Comparison of ENCODE assay signal across 20 cellular contexts in the genomic region with DNA sequence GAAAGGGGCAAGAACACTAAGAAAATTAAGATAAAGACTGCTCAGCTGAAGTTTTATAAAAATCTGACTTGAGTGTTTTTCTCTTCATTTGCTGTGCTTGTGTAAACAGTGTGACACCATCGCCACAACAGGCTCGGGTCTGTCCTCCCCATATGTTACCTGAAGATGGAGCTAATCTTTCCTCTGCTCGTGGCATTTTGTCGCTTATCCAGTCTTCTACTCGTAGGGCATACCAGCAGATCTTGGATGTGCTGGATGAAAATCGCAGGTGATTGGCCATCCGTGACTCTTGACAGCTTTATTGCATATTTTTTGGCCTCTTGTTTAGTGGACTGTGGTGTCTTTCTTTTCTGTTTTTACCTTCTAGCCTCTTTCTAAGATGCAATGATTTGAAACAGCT. TPM values are rescaled to one million over a fixed set of nuclear protein-coding genes. Genes with fewer than 3 reads are reported as not detected.
DNase-seq lines count a peak whose midpoint lies in the region; ATAC-seq, FAIRE-seq and TF ChIP-seq lines count a peak whose summit lies in the region.
"Had no signal": no experiment of that assay in that cellular context is flagged by ENCODE, and none has a peak within 500 bp of the region (broad histone marks: within the 10 kb centered on the region; RNA-seq: fewer than 3 reads in every experiment).

No MANE protein-coding gene starts in this region.

- POLR2A ChIA-PET in HepG2 (lab: Yijun Ruan, JAX), result interaction anchor here (0.6 to 2.0 kb wide), 2 partner anchors 8 to 19 kb away, joined by 3 to 11 read pairs; no protein-coding TSS in a partner anchor
- POLR2A ChIA-PET in PC-3 (lab: Charles Lee; ENCODE audit: unreplicated experiment), result interaction anchor here (0.6 kb wide), 2 partner anchors 81 to 206 kb away, joined by 8 to 12 read pairs; no protein-coding TSS in a partner anchor
- POLR2A ChIA-PET in naive thymus-derived CD4-positive, alpha-beta T cell (lab: Charles Lee), result no interaction called here

- TF ChIP-seq RAD21 in HepG2 (CRISPR knock-in tag; IDR thresholded peaks at IDR 0.05), result no peak

- peak; percentile 50; the same call in 2 of the 3 replicates for ATAC-seq in HepG2
- no peak for ATAC-seq in right lobe of liver
- ATAC-seq in PC-3, result no peak
- ATAC-seq in naive thymus-derived CD4-positive, alpha-beta T cell, result no peak

- peaks cover 8 to 51% of the 10 kb centered on the region in 2 experiments for H3K36me3 ChIP-seq in HepG2 (replicated peaks in 1 of 2; ENCODE audit: control insufficient read depth in 1 of 2, insufficient read depth in 2 of 2, low read length in 2 of 2)
- H3K36me3 ChIP-seq in right lobe of liver, result peaks cover 0 to 3% (median under 1%) of the 10 kb centered on the region in 4 donors
- H3K36me3 ChIP-seq in PC-3 (ENCODE audit: low read depth, low read length), result peaks cover 14% of the 10 kb centered on the region; the same call in 1 of the 2 replicates
- peaks cover 0 to 3% of the 10 kb centered on the region in 2 donors for H3K36me3 ChIP-seq in thyroid gland
- H3K36me3 ChIP-seq in naive thymus-derived CD4-positive, alpha-beta T cell (ENCODE audit: control insufficient read depth in 2 of 3, insufficient read depth in 3 of 3, low read length in 3 of 3), result peaks cover 4 to 6% (median 6%) of the 10 kb centered on the region in 3 experiments

- TF ChIP-seq EP300 in HepG2 (IDR thresholded peaks at IDR 0.05; ENCODE audit: low read depth in 2 of 2, low read length in 2 of 2) (no peak), HepG2 (CRISPR knock-in tag; IDR thresholded peaks at IDR 0.05; ENCODE audit: borderline replicate concordance) (no peak)

- intact Hi-C loops in HepG2 (cut with micrococcal nuclease; ENCODE audit: unreplicated experiment), result loop anchor here (10.0 kb wide), 1 partner anchor 128 kb away; a partner anchor contains a TSS
- intact Hi-C loops in right lobe of liver (cut with DNase I), result no loop called here
- intact Hi-C loops in PC-3 (cut with micrococcal nuclease), result no loop called here
- intact Hi-C loops in thyroid gland (cut with DNase I), result no loop called here
- intact Hi-C loops in naive thymus-derived CD4-positive, alpha-beta T cell (cut with micrococcal nuclease), result no loop called here

- H2AFZ ChIP-seq in HepG2 (ENCODE audit: low read length) (no peak overlapping the region), PC-3 (ENCODE audit: low read length) (no peak overlapping the region)

- H3K4me1 Mint-ChIP-seq in naive thymus-derived CD4-positive, alpha-beta T cell, result peaks cover 0 to 5% (median 0%) of the 10 kb centered on the region in 7 donors

- WGBS in HepG2 (ENCODE audit: low lambda C conversion rate), result 92% methylated on average over 7 of the region's 7 CpGs
- WGBS in right lobe of liver (ENCODE audit: insufficient coverage, low coverage, low lambda C conversion rate, missing lambda C conversion rate), result 92% methylated on average over 7 of the region's 7 CpGs
- 38 to 39% methylated on average over 7 of the region's 7 CpGs for WGBS in thyroid gland, 2 donors

- TF ChIP-seq POLR2A in HepG2 (IDR thresholded peaks at IDR 0.05; ENCODE audit: insufficient read depth in 1 of 2, low read depth in 2 of 2, low read length in 2 of 2) (no peak), right lobe of liver (IDR thresholded peaks at IDR 0.05) (no peak), thyroid gland (IDR thresholded peaks at IDR 0.05) (no peak)

- H3K79me2 ChIP-seq in HepG2 (ENCODE audit: insufficient read depth, low read length), result no peaks in the 10 kb centered on the region
- H3K79me2 ChIP-seq in PC-3 (ENCODE audit: low read length), result no peaks in the 10 kb centered on the region

- no peak for DNase-seq in HepG2 (ENCODE audit: low spot score)
- DNase-seq in right lobe of liver, result no peak
- DNase-seq in PC-3, result peak; percentile 15
- DNase-seq in iPS-NIHi11 (ENCODE audit: low spot score), result peak; percentile 7
- DNase-seq in thyroid gland, result peak; percentile 59 to 72
- no peak for DNase-seq in naive thymus-derived CD4-positive, alpha-beta T cell
- DNase-seq in NAMALWA (ENCODE audit: low spot score), result no peak
- no peak for DNase-seq in substantia nigra (lab: John Stamatoyannopoulos, UW)
- DNase-seq: AML-193, DND-41, GF-D8, NCI-H1092 treated with DMSO at 0.1 percent for 48 hours, NCI-H1694, NCI-H446, NCI-H748 treated with DMSO at 0.1 percent for 48 hours, Peyer's patch, Right ventricle myocardium superior had no signal

- H3K27me3 Mint-ChIP-seq in naive thymus-derived CD4-positive, alpha-beta T cell, result no peaks in the 10 kb centered on the region

- H4K20me1 ChIP-seq in HepG2 (ENCODE audit: insufficient read depth, low read length), result no peaks in the 10 kb centered on the region
- no peaks in the 10 kb centered on the region for H4K20me1 ChIP-seq in PC-3 (ENCODE audit: low read length)

- BruUV-seq in HepG2 (replicated peaks; lab: Mats Ljungman, UMichigan), result no TSS peak
- no TSS peak for BruUV-seq in PC-3 (replicated peaks; lab: Mats Ljungman, UMichigan)

- no peak overlapping the region for H3K4me3 Mint-ChIP-seq in naive thymus-derived CD4-positive, alpha-beta T cell

- H3K9me3 ChIP-seq in HepG2 (ENCODE audit: low read length) (no peaks in the 10 kb centered on the region), right lobe of liver (no peaks in the 10 kb centered on the region), PC-3 (ENCODE audit: low read length) (no peaks in the 10 kb centered on the region), thyroid gland (no peaks in the 10 kb centered on the region)
- H3K9me3 ChIP-seq in naive thymus-derived CD4-positive, alpha-beta T cell (ENCODE audit: control insufficient read depth in 2 of 3, low read length in 3 of 3), result no peaks in the 10 kb centered on the region
- H3K9me3 ChIP-seq: Caco-2, Peyer's patch had no signal

- CTCF ChIA-PET in HepG2 (lab: Yijun Ruan, JAX; ENCODE audit: low intra/inter-chr PET ratio, low total read pairs) (no interaction called here), PC-3 (lab: Charles Lee) (no interaction called here)
- CTCF ChIA-PET in naive thymus-derived CD4-positive, alpha-beta T cell (lab: Charles Lee), result interaction anchor here (1.1 kb wide), 1 partner anchor 8 kb away, joined by 3 read pairs; no protein-coding TSS in a partner anchor

- H3K27me3 ChIP-seq in HepG2 (ENCODE audit: control insufficient read depth in 1 of 2, insufficient read depth in 2 of 2, low read length in 2 of 2), result no peaks in the 10 kb centered on the region
- no peaks in the 10 kb centered on the region for H3K27me3 ChIP-seq in right lobe of liver
- no peaks in the 10 kb centered on the region for H3K27me3 ChIP-seq in PC-3 (ENCODE audit: low read length)
- no peaks in the 10 kb centered on the region for H3K27me3 ChIP-seq in thyroid gland
- H3K27me3 ChIP-seq in naive thymus-derived CD4-positive, alpha-beta T cell (ENCODE audit: control insufficient read depth in 2 of 2, insufficient read depth in 2 of 2, low read length in 2 of 2), result no peaks in the 10 kb centered on the region
- H3K27me3 ChIP-seq: Peyer's patch had no signal

- H3K9me2 ChIP-seq in PC-3 (replicated peaks; ENCODE audit: low read length), result no peaks in the 10 kb centered on the region

- H3K4me3 ChIP-seq in HepG2 (replicated peaks in 1 of 3; ENCODE audit: insufficient read depth in 1 of 3, low read depth in 2 of 3, low read length in 3 of 3) (no peak overlapping the region), right lobe of liver (no peak overlapping the region), PC-3 (ENCODE audit: low read length) (no peak overlapping the region), thyroid gland (replicated peaks in 1 of 3) (no peak overlapping the region)
- no peak overlapping the region for H3K4me3 ChIP-seq in naive thymus-derived CD4-positive, alpha-beta T cell (ENCODE audit: low read length)
- H3K4me3 ChIP-seq: Peyer's patch had no signal

- H3K4me2 ChIP-seq in HepG2 (ENCODE audit: low read depth, low read length) (no peak overlapping the region), PC-3 (ENCODE audit: low read length) (no peak overlapping the region)

- in situ Hi-C loops in HepG2 (cut with HindIII; ENCODE audit: extremely low pct_ligation_motif_present, low pct_unique_long_range_greater_than_20kb), result no loop called here

- H3F3A ChIP-seq in PC-3 (ENCODE audit: low read length, unreplicated experiment), result no peaks in the 10 kb centered on the region

- H3K4me1 ChIP-seq in HepG2 (ENCODE audit: insufficient read depth, low read length), result no peaks in the 10 kb centered on the region
- no peaks in the 10 kb centered on the region for H3K4me1 ChIP-seq in right lobe of liver
- H3K4me1 ChIP-seq in PC-3 (ENCODE audit: insufficient read depth, low read length), result peaks cover 15% of the 10 kb centered on the region
- peaks cover 4 to 5% of the 10 kb centered on the region in 2 donors for H3K4me1 ChIP-seq in thyroid gland
- H3K4me1 ChIP-seq in naive thymus-derived CD4-positive, alpha-beta T cell (ENCODE audit: control insufficient read depth in 2 of 2, insufficient read depth in 2 of 2, low read length in 2 of 2), result no peaks in the 10 kb centered on the region
- H3K4me1 ChIP-seq: Caco-2, Peyer's patch had no signal

- H3K9ac ChIP-seq in HepG2 (ENCODE audit: insufficient read depth, low read depth, low read length), result no peak overlapping the region
- H3K9ac ChIP-seq in PC-3 (ENCODE audit: low read length), result no peak overlapping the region

- peak overlapping the region in 1 of 9 donors; percentile 25 for H3K27ac Mint-ChIP-seq in naive thymus-derived CD4-positive, alpha-beta T cell

- FAIRE-seq in HepG2 (lab: Jason Lieb, UNC), result no peak

- H3K27ac ChIP-seq in HepG2 (ENCODE audit: extremely low read length, insufficient read depth, low read length) (no peak overlapping the region), right lobe of liver (no peak overlapping the region), PC-3 (ENCODE audit: low read length) (no peak overlapping the region), thyroid gland (peak overlapping the region in 1 of 3 donors; percentile 28), substantia nigra (ENCODE audit: low read depth, low read length, poor library complexity, severe bottlenecking) (no peak overlapping the region)
- H3K27ac ChIP-seq in naive thymus-derived CD4-positive, alpha-beta T cell (ENCODE audit: low read depth, low read length), result no peak overlapping the region
- H3K27ac ChIP-seq: Peyer's patch had no signal

- no peak for TF ChIP-seq CTCF in HepG2 (CRISPR knock-in tag; IDR thresholded peaks at IDR 0.05)
- TF ChIP-seq CTCF in right lobe of liver (IDR thresholded peaks at IDR 0.05), result no peak
- peak; percentile 30; the same call in 1 of the 2 replicates for TF ChIP-seq CTCF in PC-3 (conservative IDR thresholded peaks at IDR 0.05; ENCODE audit: low read depth, low read length)
- no peak for TF ChIP-seq CTCF in thyroid gland (IDR thresholded peaks at IDR 0.05)

- H3K36me3 Mint-ChIP-seq in naive thymus-derived CD4-positive, alpha-beta T cell, result peaks cover 0 to 40% (median 11%) of the 10 kb centered on the region in 5 donors

- H3K9me3 Mint-ChIP-seq in naive thymus-derived CD4-positive, alpha-beta T cell, result no peaks in the 10 kb centered on the region

RNA-seq across cellular contexts. Expression of a gene that starts 22.1 kb away (rescaled TPM):
- total RNA-seq in HepG2 (2016; rRNA removed; fragmentation: Illumina TruSeq; extraction: Trizol) (156 and 170 TPM in 2 replicates), right lobe of liver (10 to 100 TPM; 29.3 to 70.2 (median 34.6) TPM), PC-3 (2014; rRNA removed) (85.6 and 103 TPM in 2 replicates), thyroid gland (100 to 1,000 TPM in 2 of 4 donors, 10 to 100 TPM in 2; 78.3 to 134 (median 99.7) TPM)
- 211 and 258 TPM in 2 replicates for total RNA-seq in HepG2 (2016; cell fraction: cytosol; rRNA removed; fragmentation: Illumina TruSeq; extraction: Trizol; ENCODE audit: low read depth)
- total RNA-seq in HepG2 (2016; cell fraction: insoluble cytoplasmic fraction; rRNA removed; fragmentation: Illumina TruSeq; extraction: Trizol), result 151 and 164 TPM in 2 replicates
- total RNA-seq in HepG2 (2016; cell fraction: membrane; rRNA removed; fragmentation: Illumina TruSeq; extraction: Trizol), result 255 and 291 TPM in 2 replicates
- 113 and 118 TPM in 2 replicates for total RNA-seq in HepG2 (2016; cell fraction: nucleus; rRNA removed; fragmentation: Illumina TruSeq; extraction: Trizol)
- 65.2 and 81.9 TPM in 2 replicates for polyA plus RNA-seq in HepG2 (2011; rRNA removed)
- polyA plus RNA-seq in HepG2 (2011; cell fraction: cytosol; rRNA removed), result 61.6 and 68.3 TPM in 2 replicates
- polyA plus RNA-seq in HepG2 (2011; cell fraction: nucleus; rRNA removed), result 67.5 and 75.8 TPM in 2 replicates
- 115 and 154 TPM in 2 replicates for polyA plus RNA-seq in HepG2 (2012)
- 355 and 451 TPM in 2 replicates for polyA plus RNA-seq in HepG2 (2016; cell fraction: cytosol; fragmentation: Illumina TruSeq; extraction: Trizol; ENCODE audit: low read depth)
- polyA plus RNA-seq in HepG2 (2016; cell fraction: insoluble cytoplasmic fraction; fragmentation: Illumina TruSeq; extraction: Trizol; ENCODE audit: low read depth), result 213 and 226 TPM in 2 replicates
- 302 and 346 TPM in 2 replicates for polyA plus RNA-seq in HepG2 (2016; cell fraction: membrane; fragmentation: Illumina TruSeq; extraction: Trizol; ENCODE audit: low read depth)
- polyA plus RNA-seq in HepG2 (2016; cell fraction: nucleus; fragmentation: Illumina TruSeq; extraction: Trizol; ENCODE audit: insufficient read depth, low read depth), result 165 and 167 TPM in 2 replicates
- 43.9 and 55.7 TPM in 2 replicates for polyA minus RNA-seq in HepG2 (2011; rRNA and poly(A)+ RNA removed; ENCODE audit: low replicate concordance)
- 63.0 and 70.4 TPM in 2 replicates for polyA minus RNA-seq in HepG2 (2011; cell fraction: cytosol; rRNA and poly(A)+ RNA removed)
- polyA minus RNA-seq in HepG2 (2011; cell fraction: nucleus; rRNA and poly(A)+ RNA removed), result 225 and 231 TPM in 2 replicates
- 10 to 100 TPM; 51.7 to 64.7 (median 61.8) TPM for total RNA-seq in naive thymus-derived CD4-positive, alpha-beta T cell
- 100 to 1,000 TPM; 139 to 153 TPM for polyA plus RNA-seq in naive thymus-derived CD4-positive, alpha-beta T cell

RNA-seq across cellular contexts. Expression of a gene that starts 32.0 kb away (rescaled TPM):
- total RNA-seq in HepG2 (2016; rRNA removed; fragmentation: Illumina TruSeq; extraction: Trizol) (not detected in 2 replicates), right lobe of liver (not detected), PC-3 (2014; rRNA removed) (not detected in 2 replicates), thyroid gland (not detected)
- total RNA-seq in HepG2 (2016; cell fraction: cytosol; rRNA removed; fragmentation: Illumina TruSeq; extraction: Trizol; ENCODE audit: low read depth), result not detected in 2 replicates
- total RNA-seq in HepG2 (2016; cell fraction: insoluble cytoplasmic fraction; rRNA removed; fragmentation: Illumina TruSeq; extraction: Trizol), result not detected in 2 replicates
- total RNA-seq in HepG2 (2016; cell fraction: membrane; rRNA removed; fragmentation: Illumina TruSeq; extraction: Trizol), result not detected in 2 replicates
- total RNA-seq in HepG2 (2016; cell fraction: nucleus; rRNA removed; fragmentation: Illumina TruSeq; extraction: Trizol), result not detected in 2 replicates
- not detected in 2 replicates for polyA plus RNA-seq in HepG2 (2011; rRNA removed)
- polyA plus RNA-seq in HepG2 (2011; cell fraction: cytosol; rRNA removed), result not detected in 2 replicates
- polyA plus RNA-seq in HepG2 (2011; cell fraction: nucleus; rRNA removed), result not detected in 2 replicates
- polyA plus RNA-seq in HepG2 (2012), result not detected in 2 replicates
- polyA plus RNA-seq in HepG2 (2016; cell fraction: cytosol; fragmentation: Illumina TruSeq; extraction: Trizol; ENCODE audit: low read depth), result not detected in 2 replicates
- not detected in 2 replicates for polyA plus RNA-seq in HepG2 (2016; cell fraction: insoluble cytoplasmic fraction; fragmentation: Illumina TruSeq; extraction: Trizol; ENCODE audit: low read depth)
- polyA plus RNA-seq in HepG2 (2016; cell fraction: membrane; fragmentation: Illumina TruSeq; extraction: Trizol; ENCODE audit: low read depth), result not detected in 2 replicates
- not detected in 2 replicates for polyA plus RNA-seq in HepG2 (2016; cell fraction: nucleus; fragmentation: Illumina TruSeq; extraction: Trizol; ENCODE audit: insufficient read depth, low read depth)
- 0.07 TPM in 1 of 2 replicates, not detected in the other for polyA minus RNA-seq in HepG2 (2011; rRNA and poly(A)+ RNA removed; ENCODE audit: low replicate concordance)
- not detected in 2 replicates for polyA minus RNA-seq in HepG2 (2011; cell fraction: cytosol; rRNA and poly(A)+ RNA removed)
- not detected in 2 replicates for polyA minus RNA-seq in HepG2 (2011; cell fraction: nucleus; rRNA and poly(A)+ RNA removed)
- not detected for total RNA-seq in naive thymus-derived CD4-positive, alpha-beta T cell
- under 1 TPM in 1 of 2 donors, not detected in 1; 0.09 TPM for polyA plus RNA-seq in naive thymus-derived CD4-positive, alpha-beta T cell
- total RNA-seq: A673, Right ventricle myocardium superior had no signal

RNA-seq across cellular contexts. Expression of a gene that starts 40.6 kb away (rescaled TPM):
- not detected in 2 replicates for total RNA-seq in HepG2 (2016; rRNA removed; fragmentation: Illumina TruSeq; extraction: Trizol)
- not detected in 2 replicates for total RNA-seq in HepG2 (2016; cell fraction: cytosol; rRNA removed; fragmentation: Illumina TruSeq; extraction: Trizol; ENCODE audit: low read depth)
- not detected in 2 replicates for total RNA-seq in HepG2 (2016; cell fraction: insoluble cytoplasmic fraction; rRNA removed; fragmentation: Illumina TruSeq; extraction: Trizol)
- total RNA-seq in HepG2 (2016; cell fraction: membrane; rRNA removed; fragmentation: Illumina TruSeq; extraction: Trizol), result not detected in 2 replicates
- not detected in 2 replicates for total RNA-seq in HepG2 (2016; cell fraction: nucleus; rRNA removed; fragmentation: Illumina TruSeq; extraction: Trizol)
- not detected in 2 replicates for polyA plus RNA-seq in HepG2 (2011; rRNA removed)
- polyA plus RNA-seq in HepG2 (2011; cell fraction: cytosol; rRNA removed), result not detected in 2 replicates
- polyA plus RNA-seq in HepG2 (2011; cell fraction: nucleus; rRNA removed), result not detected in 2 replicates
- polyA plus RNA-seq in HepG2 (2012), result not detected in 2 replicates
- not detected in 2 replicates for polyA plus RNA-seq in HepG2 (2016; cell fraction: cytosol; fragmentation: Illumina TruSeq; extraction: Trizol; ENCODE audit: low read depth)
- not detected in 2 replicates for polyA plus RNA-seq in HepG2 (2016; cell fraction: insoluble cytoplasmic fraction; fragmentation: Illumina TruSeq; extraction: Trizol; ENCODE audit: low read depth)
- polyA plus RNA-seq in HepG2 (2016; cell fraction: membrane; fragmentation: Illumina TruSeq; extraction: Trizol; ENCODE audit: low read depth), result not detected in 2 replicates
- polyA plus RNA-seq in HepG2 (2016; cell fraction: nucleus; fragmentation: Illumina TruSeq; extraction: Trizol; ENCODE audit: insufficient read depth, low read depth), result not detected in 2 replicates
- polyA minus RNA-seq in HepG2 (2011; rRNA and poly(A)+ RNA removed; ENCODE audit: low replicate concordance), result not detected in 2 replicates
- polyA minus RNA-seq in HepG2 (2011; cell fraction: cytosol; rRNA and poly(A)+ RNA removed), result not detected in 2 replicates
- not detected in 2 replicates for polyA minus RNA-seq in HepG2 (2011; cell fraction: nucleus; rRNA and poly(A)+ RNA removed)
- not detected for total RNA-seq in right lobe of liver
- total RNA-seq in PC-3 (2014; rRNA removed), result not detected in 2 replicates
- not detected for total RNA-seq in thyroid gland
- not detected for total RNA-seq in naive thymus-derived CD4-positive, alpha-beta T cell
- not detected for polyA plus RNA-seq in naive thymus-derived CD4-positive, alpha-beta T cell
- total RNA-seq: A673, Caco-2, HT-29, Peyer's patch, Right ventricle myocardium superior had no signal

Comparison
In these comparisons a context has a peak if more than half of its experiments do, and no peak if none do; other contexts are left out.
1. DNase-seq: peak in PC-3 (single experiment), iPS-NIHi11 (single experiment) and thyroid gland (2 of 2); none in HepG2 (single experiment), right lobe of liver (0 of 3), naive thymus-derived CD4-positive, alpha-beta T cell (0 of 9), NAMALWA (single experiment) and substantia nigra (0 of 49).